ENCODE assay signal across 36 cellular contexts in the genomic region with DNA sequence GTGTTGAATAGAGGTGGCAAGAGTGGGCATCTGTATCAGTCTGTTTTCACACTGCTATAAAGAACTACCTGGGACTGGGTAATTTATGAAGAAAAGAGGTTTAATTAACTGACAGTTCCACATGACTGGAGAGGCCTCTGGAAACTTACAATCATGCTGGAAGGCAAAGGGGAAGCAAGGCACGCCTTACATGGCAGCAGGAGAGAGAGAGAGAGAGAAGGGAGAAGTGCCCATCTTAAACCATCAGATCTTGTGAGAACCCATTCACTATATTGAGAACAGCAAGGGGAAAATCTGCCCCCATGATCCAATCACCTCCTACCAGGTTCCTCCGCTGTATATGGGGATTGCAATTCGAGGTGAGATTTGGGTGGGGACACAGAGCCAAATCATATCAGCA. TPM values are rescaled to one million over a fixed set of nuclear protein-coding genes. Genes with fewer than 3 reads are reported as not detected.
"Had no signal": no experiment of that assay in that cellular context is flagged by ENCODE, and none has a peak within 500 bp of the region (broad histone marks: within the 10 kb centered on the region; RNA-seq: fewer than 3 reads in every experiment).

No MANE protein-coding gene starts in this region.

- H3K36me3 Mint-ChIP-seq: activated CD4-positive, alpha-beta memory T cell treated with anti-CD3 and anti-CD28 coated beads for 36 hours; activated naive CD4-positive, alpha-beta T cell treated with anti-CD3 and anti-CD28 coated beads, Interleukin-2, amount 50 U/mL, for 72 hours; activated naive CD8-positive, alpha-beta T cell treated with anti-CD3 and anti-CD28 coated beads for 36 hours had no signal

- H3K36me3 ChIP-seq: adrenal gland, brain microvascular endothelial cell, breast epithelium had no signal

- DNase-seq: activated B cell treated with CpG ODN at 0.5 μM for 24 hours; activated CD4-positive, alpha-beta memory T cell treated with anti-CD3 and anti-CD28 coated beads for 36 hours; activated CD4-positive, alpha-beta T cell treated with anti-CD3 and anti-CD28 coated beads for 4 hours; activated CD4-positive, alpha-beta T cell treated with anti-CD3 and anti-CD28 coated beads, Interleukin-2, amount 10 ng/mL, durations not matched to agents 24 days and 14 days; activated CD4-positive, alpha-beta T cell treated with anti-CD3 and anti-CD28 coated beads, Interleukin-2, amount 50 U/mL, for 1 hour; activated CD4-positive, alpha-beta T cell treated with anti-CD3 and anti-CD28 coated beads, Interleukin-2, amount 50 U/mL, for 4 hours; activated CD4-positive, CD25-positive, alpha-beta regulatory T cell treated with anti-CD3 and anti-CD28 coated beads, Interleukin-2, amount 50 U/mL, for 72 hours; activated CD8-positive, alpha-beta memory T cell treated with anti-CD3 and anti-CD28 coated beads, Interleukin-2, amount 50 U/mL, for 4 hours; activated CD8-positive, alpha-beta T cell treated with anti-CD3 and anti-CD28 coated beads for 36 hours; activated effector memory CD4-positive, alpha-beta T cell treated with Interleukin-2 at 50 U/mL for 16 hours; activated gamma-delta T cell; activated naive CD4-positive, alpha-beta T cell treated with anti-CD3 and anti-CD28 coated beads for 36 hours; activated naive CD4-positive, alpha-beta T cell treated with anti-CD3 and anti-CD28 coated beads, Interleukin-2, amount 50 U/mL, for 16 hours; activated naive CD8-positive, alpha-beta T cell treated with anti-CD3 and anti-CD28 coated beads for 36 hours; activated T-cell treated with anti-CD3 and anti-CD28 coated beads for 4 hours; activated T-cell treated with anti-CD3 and anti-CD28 coated beads, Interleukin-2, amount 50 U/mL, for 1 hour; activated T-cell treated with anti-CD3 and anti-CD28 coated beads, Interleukin-2, amount 50 U/mL, for 4 hours; activated T-cell treated with anti-CD3 and anti-CD28 coated beads, Interleukin-2, amount 50 U/mL, for 72 hours; adrenal gland; amniotic stem cell; aorta; body of pancreas; brain microvascular endothelial cell; central memory CD4-positive, alpha-beta T cell; T-helper 1 cell; T-helper 2 cell; T-helper 9 cell had no signal

- H3K9me3 ChIP-seq: adrenal gland, body of pancreas, breast epithelium had no signal

- H3K27ac ChIP-seq: adrenal gland, body of pancreas, brain microvascular endothelial cell, breast epithelium, VCaP had no signal

- H3K4me3 ChIP-seq: adrenal gland, body of pancreas, breast epithelium had no signal

- ATAC-seq: activated CD8-positive, alpha-beta T cell treated with anti-CD3 and anti-CD28 coated beads for 36 hours; activated naive CD4-positive, alpha-beta T cell treated with anti-CD3 and anti-CD28 coated beads, Interleukin-2, amount 50 U/mL, for 72 hours; activated T-cell treated with anti-CD3 and anti-CD28 coated beads, Interleukin-2, amount 50 U/mL, for 4 hours; activated T-cell treated with anti-CD3 and anti-CD28 coated beads, Interleukin-2, amount 50 U/mL, for 72 hours; body of pancreas had no signal

- H3K9me3 Mint-ChIP-seq: activated B cell treated with CpG ODN at 0.5 μM for 24 hours; activated CD4-positive, alpha-beta memory T cell treated with anti-CD3 and anti-CD28 coated beads for 36 hours; activated CD4-positive, alpha-beta T cell treated with anti-CD3 and anti-CD28 coated beads, Interleukin-2, amount 10 ng/mL, durations not matched to agents 24 days and 14 days; activated CD8-positive, alpha-beta T cell treated with anti-CD3 and anti-CD28 coated beads for 36 hours; activated naive CD4-positive, alpha-beta T cell treated with anti-CD3 and anti-CD28 coated beads for 36 hours; activated naive CD4-positive, alpha-beta T cell treated with anti-CD3 and anti-CD28 coated beads, Interleukin-2, amount 50 U/mL, for 72 hours; activated naive CD8-positive, alpha-beta T cell treated with anti-CD3 and anti-CD28 coated beads for 36 hours; activated T-cell treated with anti-CD3 and anti-CD28 coated beads, Interleukin-2, amount 50 U/mL, for 4 hours; activated T-cell treated with anti-CD3 and anti-CD28 coated beads, Interleukin-2, amount 50 U/mL, for 72 hours; activated T-helper 1 cell treated with anti-CD3 and anti-CD28 coated beads, Interleukin-12 subunit alpha, Interleukin-12 subunit beta, Interleukin-2, Interleukin-4 antibody, amounts not matched to agents 30 ng/mL and 10 ng/mL and 1 ng/mL, durations not matched to agents 14 hours and 24 hours and 36 hours; activated T-helper 2 cell treated with anti-CD3 and anti-CD28 coated beads, Interferon-gamma antibody, Interleukin-2, Interleukin-4, amounts not matched to agents 10 μg/mL and 5 μg/mL and 100 μg/mL, durations not matched to agents 14 hours and 24 hours and 36 hours; T-helper 1 cell treated with Interleukin-12 subunit alpha and Interleukin-12 subunit beta and Interleukin-4 antibody, amounts not matched to agents 30 μg/mL and 1 μg/mL, for 36 hours; T-helper 2 cell treated with Interferon-gamma antibody and Interleukin-4, amounts not matched to agents 5 μg/mL and 100 μg/mL, for 36 hours had no signal

- H3K4me1 ChIP-seq: adrenal gland, body of pancreas, breast epithelium had no signal

- H3K4me3 Mint-ChIP-seq: activated B cell treated with CpG ODN at 0.5 μM for 24 hours; activated CD4-positive, alpha-beta memory T cell treated with anti-CD3 and anti-CD28 coated beads for 36 hours; activated CD4-positive, alpha-beta T cell treated with anti-CD3 and anti-CD28 coated beads, Interleukin-2, amount 10 ng/mL, durations not matched to agents 24 days and 14 days; activated CD8-positive, alpha-beta T cell treated with anti-CD3 and anti-CD28 coated beads for 36 hours; activated naive CD4-positive, alpha-beta T cell treated with anti-CD3 and anti-CD28 coated beads for 36 hours; activated naive CD8-positive, alpha-beta T cell treated with anti-CD3 and anti-CD28 coated beads for 36 hours; activated T-cell treated with anti-CD3 and anti-CD28 coated beads, Interleukin-2, amount 50 U/mL, for 4 hours; activated T-cell treated with anti-CD3 and anti-CD28 coated beads, Interleukin-2, amount 50 U/mL, for 72 hours; activated T-helper 1 cell treated with anti-CD3 and anti-CD28 coated beads, Interleukin-12 subunit alpha, Interleukin-12 subunit beta, Interleukin-2, Interleukin-4 antibody, amounts not matched to agents 30 ng/mL and 10 ng/mL and 1 ng/mL, durations not matched to agents 14 hours and 24 hours and 36 hours; T-helper 1 cell treated with Interleukin-12 subunit alpha and Interleukin-12 subunit beta and Interleukin-4 antibody, amounts not matched to agents 30 μg/mL and 1 μg/mL, for 36 hours; T-helper 2 cell treated with Interferon-gamma antibody and Interleukin-4, amounts not matched to agents 5 μg/mL and 100 μg/mL, for 36 hours had no signal

- H3K27me3 ChIP-seq: adrenal gland, body of pancreas, brain microvascular endothelial cell, breast epithelium had no signal

- H3K27ac Mint-ChIP-seq: activated B cell treated with CpG ODN at 0.5 μM for 24 hours; activated CD4-positive, alpha-beta memory T cell treated with anti-CD3 and anti-CD28 coated beads for 36 hours; activated CD4-positive, alpha-beta T cell treated with anti-CD3 and anti-CD28 coated beads, Interleukin-2, amount 10 ng/mL, durations not matched to agents 24 days and 14 days; activated CD8-positive, alpha-beta T cell treated with anti-CD3 and anti-CD28 coated beads for 36 hours; activated naive CD4-positive, alpha-beta T cell treated with anti-CD3 and anti-CD28 coated beads for 36 hours; activated naive CD4-positive, alpha-beta T cell treated with anti-CD3 and anti-CD28 coated beads, Interleukin-2, amount 50 U/mL, for 72 hours; activated naive CD8-positive, alpha-beta T cell treated with anti-CD3 and anti-CD28 coated beads for 36 hours; activated T-cell treated with anti-CD3 and anti-CD28 coated beads, Interleukin-2, amount 50 U/mL, for 72 hours; activated T-helper 1 cell treated with anti-CD3 and anti-CD28 coated beads, Interleukin-12 subunit alpha, Interleukin-12 subunit beta, Interleukin-2, Interleukin-4 antibody, amounts not matched to agents 30 ng/mL and 10 ng/mL and 1 ng/mL, durations not matched to agents 14 hours and 24 hours and 36 hours; activated T-helper 2 cell treated with anti-CD3 and anti-CD28 coated beads, Interferon-gamma antibody, Interleukin-2, Interleukin-4, amounts not matched to agents 10 μg/mL and 5 μg/mL and 100 μg/mL, durations not matched to agents 14 hours and 24 hours and 36 hours; T-helper 1 cell treated with Interleukin-12 subunit alpha and Interleukin-12 subunit beta and Interleukin-4 antibody, amounts not matched to agents 30 μg/mL and 1 μg/mL, for 36 hours; T-helper 2 cell treated with Interferon-gamma antibody and Interleukin-4, amounts not matched to agents 5 μg/mL and 100 μg/mL, for 36 hours had no signal

- FAIRE-seq: astrocyte, TTC549 had no signal

RNA-seq across cellular contexts. Expression of gene PPP1R14C, which starts 18.6 kb away (rescaled TPM):
- total RNA-seq: activated naive CD4-positive, alpha-beta T cell treated with anti-CD3 and anti-CD28 coated beads for 36 hours; activated T-helper 1 cell treated with anti-CD3 and anti-CD28 coated beads, Interleukin-12 subunit alpha, Interleukin-12 subunit beta, Interleukin-2, Interleukin-4 antibody, amounts not matched to agents 30 ng/mL and 10 ng/mL and 1 ng/mL, durations not matched to agents 14 hours and 24 hours and 36 hours had no signal

RNA-seq across cellular contexts. Expression of gene ULBP3, which starts 55.3 kb away (rescaled TPM):
- total RNA-seq: activated naive CD4-positive, alpha-beta T cell treated with anti-CD3 and anti-CD28 coated beads for 36 hours; activated naive CD4-positive, alpha-beta T cell treated with anti-CD3 and anti-CD28 coated beads, Interleukin-2, amount 50 U/mL, for 72 hours; activated T-helper 1 cell treated with anti-CD3 and anti-CD28 coated beads, Interleukin-12 subunit alpha, Interleukin-12 subunit beta, Interleukin-2, Interleukin-4 antibody, amounts not matched to agents 30 ng/mL and 10 ng/mL and 1 ng/mL, durations not matched to agents 14 hours and 24 hours and 36 hours had no signal
